19 cellular contexts compared by ENCODE assay signal in genomic region chr2:234430892-234431291, GRCh38.
"Had no signal": no experiment of that assay in that cellular context is flagged by ENCODE, and none has a peak within 500 bp of the region (broad histone marks: within the 10 kb centered on the region; RNA-seq: fewer than 3 reads in every experiment).

No MANE protein-coding gene starts in this region.

- DNase-seq: activated CD4-positive, alpha-beta T cell treated with anti-CD3 and anti-CD28 coated beads for 36 hours; activated CD4-positive, alpha-beta T cell treated with anti-CD3 and anti-CD28 coated beads, Interleukin-2, amount 50 U/mL, for 48 hours; activated naive CD4-positive, alpha-beta T cell; activated naive CD8-positive, alpha-beta T cell treated with anti-CD3 and anti-CD28 coated beads, Interleukin-2, amount 50 U/mL, for 24 hours; anterior cingulate cortex; central memory CD4-positive, alpha-beta T cell; erythroblast; foreskin melanocyte; hypothalamus; kidney; left ventricle myocardium inferior; sigmoid colon; stimulated activated CD4-positive, alpha-beta T cell treated with anti-CD3 and anti-CD28 coated beads, Interleukin-4, amount 100 ng/mL, for 4 hours; stimulated activated naive CD4-positive, alpha-beta T cell; thyroid gland had no signal

- H3K79me2 ChIP-seq: parathyroid adenoma had no signal

- ATAC-seq: activated CD4-positive, alpha-beta T cell treated with anti-CD3 and anti-CD28 coated beads for 36 hours; activated naive CD8-positive, alpha-beta T cell treated with anti-CD3 and anti-CD28 coated beads, Interleukin-2, amount 50 U/mL, for 24 hours; activated T-helper 17 cell treated with anti-CD3 and anti-CD28 coated beads, Interleukin-2, amount 50 U/mL, for 72 hours; WTC11 had no signal

- H2AFZ ChIP-seq: parathyroid adenoma had no signal

- H3K4me3 Mint-ChIP-seq: activated CD4-positive, alpha-beta T cell treated with anti-CD3 and anti-CD28 coated beads for 36 hours; activated naive CD8-positive, alpha-beta T cell treated with anti-CD3 and anti-CD28 coated beads, Interleukin-2, amount 50 U/mL, for 24 hours; activated T-helper 17 cell treated with anti-CD3 and anti-CD28 coated beads, Interleukin-2, amount 50 U/mL, for 72 hours; brain; WTC11 had no signal

- H3K27ac Mint-ChIP-seq: activated CD4-positive, alpha-beta T cell treated with anti-CD3 and anti-CD28 coated beads for 36 hours; activated naive CD8-positive, alpha-beta T cell treated with anti-CD3 and anti-CD28 coated beads, Interleukin-2, amount 50 U/mL, for 24 hours; activated T-helper 17 cell treated with anti-CD3 and anti-CD28 coated beads, Interleukin-2, amount 50 U/mL, for 72 hours; WTC11 had no signal

- H3K36me3 ChIP-seq: left ventricle myocardium inferior, sigmoid colon, thyroid gland had no signal

- H3K27me3 ChIP-seq: sigmoid colon, thyroid gland had no signal

- H3K9me3 ChIP-seq: left ventricle myocardium inferior, sigmoid colon, thyroid gland had no signal

- H3K27ac ChIP-seq: left ventricle myocardium inferior, parathyroid adenoma, sigmoid colon, thyroid gland had no signal

- H3K4me1 ChIP-seq: parathyroid adenoma had no signal

- H3K9me3 Mint-ChIP-seq: activated naive CD8-positive, alpha-beta T cell treated with anti-CD3 and anti-CD28 coated beads, Interleukin-2, amount 50 U/mL, for 24 hours; activated T-helper 17 cell treated with anti-CD3 and anti-CD28 coated beads, Interleukin-2, amount 50 U/mL, for 72 hours had no signal

- H3K4me3 ChIP-seq: left ventricle myocardium inferior, sigmoid colon, thyroid gland had no signal

- H3K36me3 Mint-ChIP-seq: brain, WTC11 had no signal

- H3K27me3 Mint-ChIP-seq: activated CD4-positive, alpha-beta T cell treated with anti-CD3 and anti-CD28 coated beads for 36 hours; activated naive CD8-positive, alpha-beta T cell treated with anti-CD3 and anti-CD28 coated beads, Interleukin-2, amount 50 U/mL, for 24 hours; activated T-helper 17 cell treated with anti-CD3 and anti-CD28 coated beads, Interleukin-2, amount 50 U/mL, for 72 hours had no signal
